ENCODE assay signal across 8 cellular contexts in the genomic region with DNA sequence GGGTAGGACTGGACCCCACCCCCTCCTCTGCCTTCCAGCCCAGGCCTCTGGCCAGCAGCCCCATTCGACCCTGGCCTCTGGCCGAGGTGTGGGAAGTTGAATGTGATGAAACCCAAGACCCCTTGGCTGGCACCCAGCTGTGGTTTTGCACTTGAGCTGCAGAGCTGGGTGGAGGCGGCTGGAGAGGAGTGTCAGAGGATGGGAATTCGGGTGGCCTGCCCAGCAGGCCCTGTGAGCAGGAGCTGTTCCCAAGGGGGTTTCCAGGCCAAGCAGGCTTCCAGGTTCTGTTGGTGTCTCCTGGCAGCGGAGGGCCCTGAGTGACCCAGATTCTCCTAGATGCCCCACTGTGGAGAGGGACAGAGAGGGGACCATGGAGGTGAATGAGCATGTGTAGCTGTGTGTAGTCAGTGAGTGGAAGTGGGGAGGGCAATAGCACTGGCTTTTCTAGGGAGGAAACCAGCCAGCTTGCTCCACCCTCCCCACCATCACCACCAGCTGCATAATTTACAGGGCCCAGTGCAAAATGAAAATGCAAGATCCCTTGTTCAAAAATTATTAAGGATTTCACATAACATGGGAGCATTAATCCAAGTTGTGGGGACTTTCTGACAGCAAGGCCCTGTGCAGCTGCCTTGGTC.
A peak's percentile ranks its signal among the peaks of the same experiment; 100 is the strongest.
DNase-seq lines count a peak whose midpoint lies in the region; ATAC-seq and TF ChIP-seq lines count a peak whose summit lies in the region.
"Had no signal": no experiment of that assay in that cellular context is flagged by ENCODE, and none has a peak within 500 bp of the region (broad histone marks: within the 10 kb centered on the region; RNA-seq: fewer than 3 reads in every experiment).

No MANE protein-coding gene starts in this region.

- 0% methylated on average over 2 of the region's 5 CpGs; no CpG with 5 or more reads in 1 of the 2 experiments for WGBS in IMR-90 (ENCODE audit: extremely low coverage in 2 of 2, insufficient read length in 1 of 2), 2 experiments

- peak overlapping the region; percentile 95 for H2BK120ac ChIP-seq in IMR-90 (ENCODE audit: low read depth, low read length)

- POLR2A ChIA-PET in IMR-90 (lab: Charles Lee; ENCODE audit: unreplicated experiment): no interaction called here

- H3K9ac ChIP-seq in IMR-90 (ENCODE audit: low read depth, low read length): no peak overlapping the region

- intact Hi-C loops in IMR-90 (cut with micrococcal nuclease): loop anchor here (10.0 kb wide), 1 partner anchor 140 kb away; no protein-coding TSS in a partner anchor
- intact Hi-C loops in upper lobe of right lung (cut with DNase I): no loop called here

- H3K14ac ChIP-seq in IMR-90 (replicated peaks; ENCODE audit: low read depth, low read length): peak overlapping the region; percentile 66

- H2BK15ac ChIP-seq in IMR-90 (ENCODE audit: low read depth, low read length): peak overlapping the region; percentile 59; the same call in 2 of the 3 replicates

- no peak for TF ChIP-seq POLR2A in IMR-90 (IDR thresholded peaks at IDR 0.05; ENCODE audit: low read depth, low read length)

- no peak overlapping the region for H3K4me3 ChIP-seq in IMR-90 (ENCODE audit: insufficient read depth, low read depth, low read length)
- H3K4me3 ChIP-seq in astrocyte of the spinal cord (ENCODE audit: low read depth, low read length): no peak overlapping the region
- H3K4me3 ChIP-seq in upper lobe of right lung: no peak overlapping the region

- BruUV-seq in IMR-90 (replicated peaks; lab: Mats Ljungman, UMichigan): no TSS peak

- peak overlapping the region; percentile 90 for H3K23ac ChIP-seq in IMR-90 (ENCODE audit: low read depth, low read length)

- H2AK9ac ChIP-seq in IMR-90 (replicated peaks; ENCODE audit: low read depth, low read length, poor library complexity): peak overlapping the region; percentile 77

- H3K9me3 ChIP-seq in IMR-90 (ENCODE audit: control insufficient read depth, insufficient read depth, low read length): no peaks in the 10 kb centered on the region
- no peaks in the 10 kb centered on the region for H3K9me3 ChIP-seq in upper lobe of right lung

- peak overlapping the region in 1 of 2 experiments; percentile 78; a peak in 3 of 4 replicates for H4K8ac ChIP-seq in IMR-90 (ENCODE audit: low read depth in 2 of 2, low read length in 2 of 2)

- dilution Hi-C loops in IMR-90 (cut with HindIII; ENCODE audit: low sequenced_read_pairs, unreplicated experiment): no loop called here

- no peaks in the 10 kb centered on the region for H3K27me3 ChIP-seq in IMR-90 (ENCODE audit: control insufficient read depth, insufficient read depth, low read length)
- no peaks in the 10 kb centered on the region for H3K27me3 ChIP-seq in upper lobe of right lung

- H3K36me3 ChIP-seq in IMR-90 (ENCODE audit: control insufficient read depth, insufficient read depth, low read length) (no peaks in the 10 kb centered on the region), upper lobe of right lung (no peaks in the 10 kb centered on the region)

- no peak for TF ChIP-seq CTCF in IMR-90 (conservative IDR thresholded peaks at IDR 0.05; ENCODE audit: low read depth, low read length)
- TF ChIP-seq CTCF in astrocyte of the spinal cord (IDR thresholded peaks at IDR 0.05; ENCODE audit: low read depth, low read length): no peak
- TF ChIP-seq CTCF in upper lobe of right lung (IDR thresholded peaks at IDR 0.05): no peak

- H2AK5ac ChIP-seq in IMR-90 (ENCODE audit: low read depth, low read length): peak overlapping the region; percentile 90

- H4K20me1 ChIP-seq in IMR-90 (ENCODE audit: insufficient read depth, low read length): no peaks in the 10 kb centered on the region

- ATAC-seq in IMR-90 (ENCODE audit: low read depth) (peak; percentile 83), upper lobe of right lung (peak; percentile 26), HG03378 (IDR thresholded peaks at IDR 0.05; ENCODE audit: unreplicated experiment) (no peak)

- peak overlapping the region; percentile 90 for H2BK20ac ChIP-seq in IMR-90 (ENCODE audit: low read depth, low read length)

- H3K9me1 ChIP-seq in IMR-90 (ENCODE audit: insufficient read depth, low read length): peaks cover 22% of the 10 kb centered on the region

- H4K91ac ChIP-seq in IMR-90 (ENCODE audit: insufficient read depth, low read depth, low read length): peak overlapping the region; percentile 94

- peak overlapping the region; percentile 86 for H2AFZ ChIP-seq in IMR-90 (replicated peaks; ENCODE audit: low read length, poor library complexity)

- peak overlapping the region; percentile 92 for H3K4ac ChIP-seq in IMR-90 (ENCODE audit: low read depth, low read length)

- H3K4me1 ChIP-seq in IMR-90 (ENCODE audit: control insufficient read depth, insufficient read depth, low read length): peaks cover 44% of the 10 kb centered on the region
- H3K4me1 ChIP-seq in upper lobe of right lung: peaks cover 46% of the 10 kb centered on the region

- H3K27ac ChIP-seq in IMR-90 (ENCODE audit: insufficient read depth, low read length) (peak overlapping the region; percentile 69), upper lobe of right lung (peak overlapping the region; percentile 18)

- in situ Hi-C loops in IMR-90 (cut with MboI; ENCODE audit: low sequenced_read_pairs) (no loop called here), astrocyte of the spinal cord (cut with HindIII; ENCODE audit: low sequenced_read_pairs) (no loop called here)

- H4K5ac ChIP-seq in IMR-90 (ENCODE audit: low read depth, low read length): peak overlapping the region; percentile 3; the same call in 1 of the 2 replicates

- no peaks in the 10 kb centered on the region for H3K79me1 ChIP-seq in IMR-90 (ENCODE audit: low read depth in 1 of 2, low read length in 2 of 2)

- DNase-seq in IMR-90: peak; percentile 98
- DNase-seq in astrocyte of the spinal cord (ENCODE audit: low read depth, low spot score): peak; percentile 97
- DNase-seq in kidney glomerular epithelial cell (lab: John Stamatoyannopoulos, UW): peak; percentile 88
- DNase-seq in upper lobe of right lung: no peak
- DNase-seq in stimulated activated CD4-positive, alpha-beta T cell treated with anti-CD3 and anti-CD28 coated beads, Interleukin-12 subunit alpha, Interleukin-12 subunit beta, amount 100 ng/mL, for 4 hours: no peak
- no peak for DNase-seq in foreskin melanocyte
- DNase-seq: activated CD4-positive, alpha-beta T cell treated with anti-CD3 and anti-CD28 coated beads, Interleukin-2, amount 10 ng/mL, durations not matched to agents 7 days and 5 days had no signal

- peak overlapping the region; percentile 74 for H3K18ac ChIP-seq in IMR-90 (ENCODE audit: low read depth, low read length)

- TF ChIP-seq RAD21 in IMR-90 (IDR thresholded peaks at IDR 0.05; ENCODE audit: low read length): no peak

- no peak overlapping the region for H3K56ac ChIP-seq in IMR-90 (ENCODE audit: extremely low read depth, insufficient read depth, low read length)

- 0 out of 2 replicates have a peak overlapping the region, but pooled peaks have one; percentile 1 for H3K4me2 ChIP-seq in IMR-90 (ENCODE audit: low read depth, low read length)

- CTCF ChIA-PET in IMR-90 (lab: Yijun Ruan, JAX): interaction anchor here (0.6 to 1.2 kb wide), 3 partner anchors 10 to 163 kb away, joined by 3 read pairs; no protein-coding TSS in a partner anchor

- peak overlapping the region; percentile 70 for H2BK5ac ChIP-seq in IMR-90 (ENCODE audit: low read depth, low read length, poor library complexity, severe bottlenecking)

TF ChIP-seq in IMR-90, 13 proteins besides CTCF, POLR2A, EP300 and RAD21:
- TF ChIP-seq FOS (IDR thresholded peaks at IDR 0.05; ENCODE audit: low read depth, low read length) (peak; percentile 64), CEBPB (IDR thresholded peaks at IDR 0.05; ENCODE audit: low read depth, low read length) (peak; percentile 73), RFX5 (IDR thresholded peaks at IDR 0.05; ENCODE audit: low read depth, low read length) (no peak), BHLHE40 (IDR thresholded peaks at IDR 0.05; ENCODE audit: low read depth, low read length) (no peak), MAZ (IDR thresholded peaks at IDR 0.05; ENCODE audit: borderline replicate concordance, low read depth, low read length) (peak; percentile 26; the same call in 1 of the 2 replicates)
- TF ChIP-seq, protein P1, sequence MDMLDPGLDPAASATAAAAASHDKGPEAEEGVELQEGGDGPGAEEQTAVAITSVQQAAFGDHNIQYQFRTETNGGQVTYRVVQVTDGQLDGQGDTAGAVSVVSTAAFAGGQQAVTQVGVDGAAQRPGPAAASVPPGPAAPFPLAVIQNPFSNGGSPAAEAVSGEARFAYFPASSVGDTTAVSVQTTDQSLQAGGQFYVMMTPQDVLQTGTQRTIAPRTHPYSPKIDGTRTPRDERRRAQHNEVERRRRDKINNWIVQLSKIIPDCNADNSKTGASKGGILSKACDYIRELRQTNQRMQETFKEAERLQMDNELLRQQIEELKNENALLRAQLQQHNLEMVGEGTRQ (IDR thresholded peaks at IDR 0.05; ENCODE audit: low read depth, low read length): no peak
- TF ChIP-seq, protein P2, sequence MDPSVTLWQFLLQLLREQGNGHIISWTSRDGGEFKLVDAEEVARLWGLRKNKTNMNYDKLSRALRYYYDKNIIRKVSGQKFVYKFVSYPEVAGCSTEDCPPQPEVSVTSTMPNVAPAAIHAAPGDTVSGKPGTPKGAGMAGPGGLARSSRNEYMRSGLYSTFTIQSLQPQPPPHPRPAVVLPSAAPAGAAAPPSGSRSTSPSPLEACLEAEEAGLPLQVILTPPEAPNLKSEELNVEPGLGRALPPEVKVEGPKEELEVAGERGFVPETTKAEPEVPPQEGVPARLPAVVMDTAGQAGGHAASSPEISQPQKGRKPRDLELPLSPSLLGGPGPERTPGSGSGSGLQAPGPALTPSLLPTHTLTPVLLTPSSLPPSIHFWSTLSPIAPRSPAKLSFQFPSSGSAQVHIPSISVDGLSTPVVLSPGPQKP (IDR thresholded peaks at IDR 0.05; ENCODE audit: borderline replicate concordance, low read depth, low read length): no peak

Comparison
In these comparisons a context has a peak if more than half of its experiments do, and no peak if none do; other contexts are left out.
1. DNase-seq: peak in IMR-90 (single experiment), astrocyte of the spinal cord (single experiment) and kidney glomerular epithelial cell (single experiment); none in upper lobe of right lung (single experiment), stimulated activated CD4-positive, alpha-beta T cell treated with anti-CD3 and anti-CD28 coated beads, Interleukin-12 subunit alpha, Interleukin-12 subunit beta, amount 100 ng/mL, for 4 hours (single experiment) and foreskin melanocyte (single experiment).